Comparison of ENCODE assay signal across 12 cellular contexts in the genomic region with DNA sequence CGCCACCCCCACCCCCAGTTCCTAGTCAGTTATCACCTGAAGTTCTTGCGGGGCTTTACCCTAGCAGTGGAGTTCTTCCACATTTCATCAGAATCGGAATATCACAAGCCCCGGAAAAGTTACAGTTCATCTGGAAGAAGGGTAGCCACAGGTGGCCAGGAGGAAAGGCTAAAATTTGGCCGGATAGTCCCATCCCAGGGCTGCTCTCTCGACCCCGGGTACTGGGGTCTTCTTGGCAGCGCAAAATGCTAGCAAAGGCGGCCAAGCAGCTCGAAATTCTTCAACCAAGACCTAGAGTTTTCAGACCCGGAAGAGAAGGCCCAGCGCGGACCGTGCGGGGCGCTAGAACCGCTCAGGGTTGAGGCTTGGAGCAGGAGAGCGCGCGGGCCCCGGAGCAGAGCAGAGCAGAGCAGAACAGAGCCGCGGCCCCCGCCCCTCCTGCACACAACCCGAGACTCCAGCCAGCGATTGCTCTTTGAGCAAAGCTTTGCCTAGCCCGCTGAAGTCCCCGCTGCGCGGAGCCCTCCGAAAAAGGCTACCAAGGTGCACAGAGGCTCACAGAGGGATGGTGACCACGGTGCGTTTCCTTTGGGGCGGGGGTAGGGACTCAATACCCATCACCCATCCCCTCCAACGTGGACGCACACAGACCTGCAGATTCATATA. TPM values are rescaled to one million over a fixed set of nuclear protein-coding genes. Genes with fewer than 3 reads are reported as not detected.
A peak's percentile ranks its signal among the peaks of the same experiment; 100 is the strongest.
DNase-seq lines count a peak whose midpoint lies in the region; TF ChIP-seq lines count a peak whose summit lies in the region.
"Had no signal": no experiment of that assay in that cellular context is flagged by ENCODE, and none has a peak within 500 bp of the region (broad histone marks: within the 10 kb centered on the region; RNA-seq: fewer than 3 reads in every experiment).

No MANE protein-coding gene starts in this region.

- H3K27ac Mint-ChIP-seq in CD8-positive, alpha-beta memory T cell, result no peak overlapping the region

- peaks cover 46 to 83% of the 10 kb centered on the region in 2 donors for H3K27me3 Mint-ChIP-seq in CD8-positive, alpha-beta memory T cell

- no peaks in the 10 kb centered on the region for H3K4me1 Mint-ChIP-seq in CD8-positive, alpha-beta memory T cell

- POLR2A ChIA-PET in CD8-positive, alpha-beta memory T cell (lab: Charles Lee), result no interaction called here
- POLR2A ChIA-PET in HEK293T (lab: Yijun Ruan, JAX), result no interaction called here

- H3K9ac ChIP-seq in iPS-20b (ENCODE audit: low read depth, low read length), result no peak overlapping the region

- TF ChIP-seq CTCF in GM13977 (IDR thresholded peaks at IDR 0.05; ENCODE audit: extremely low read depth, insufficient read depth, missing control alignments) (no peak), astrocyte of the spinal cord (IDR thresholded peaks at IDR 0.05; ENCODE audit: low read depth, low read length) (peak; percentile 6)

- peaks cover 9% of the 10 kb centered on the region; the same call in 1 of the 2 replicates for H3K4me1 ChIP-seq in iPS-20b (ENCODE audit: insufficient read depth, low read length)
- no peaks in the 10 kb centered on the region for H3K4me1 ChIP-seq in CD8-positive, alpha-beta memory T cell (ENCODE audit: insufficient read depth, low read length)

- H3K36me3 Mint-ChIP-seq in CD8-positive, alpha-beta memory T cell, result no peaks in the 10 kb centered on the region

- peaks cover 11% of the 10 kb centered on the region; the same call in 1 of the 2 replicates for H3K9me3 ChIP-seq in iPS-20b (ENCODE audit: insufficient read depth, low read depth, low read length)
- no peaks in the 10 kb centered on the region for H3K9me3 ChIP-seq in CD8-positive, alpha-beta memory T cell (ENCODE audit: low read length)

- H3K27ac ChIP-seq in iPS-20b (ENCODE audit: low read length), result no peak overlapping the region
- H3K27ac ChIP-seq in CD8-positive, alpha-beta memory T cell (ENCODE audit: low read depth, low read length), result no peak overlapping the region

- H3K4me3 ChIP-seq in astrocyte of the spinal cord (ENCODE audit: low read depth, low read length), result peak overlapping the region; percentile 12
- peak overlapping the region; percentile 54; the same call in 1 of the 2 replicates for H3K4me3 ChIP-seq in iPS-20b (ENCODE audit: low read length)
- H3K4me3 ChIP-seq in CD8-positive, alpha-beta memory T cell (ENCODE audit: low read length), result no peak overlapping the region
- H3K4me3 ChIP-seq: lung had no signal

- no peak overlapping the region for H3K4me3 Mint-ChIP-seq in CD8-positive, alpha-beta memory T cell

- no peaks in the 10 kb centered on the region for H3K36me3 ChIP-seq in iPS-20b (ENCODE audit: insufficient read depth, low read depth, low read length)
- H3K36me3 ChIP-seq in CD8-positive, alpha-beta memory T cell (ENCODE audit: insufficient read depth, low read length), result no peaks in the 10 kb centered on the region

- DNase-seq in GM13977 (ENCODE audit: low spot score) (peak; percentile 17), astrocyte of the spinal cord (ENCODE audit: low read depth, low spot score) (no peak), retina (peak; percentile 77), COLO829 (ENCODE audit: low spot score) (no peak), HEK293T (ENCODE audit: extremely low spot score) (no peak), NCI-H1436 (lab: John Stamatoyannopoulos, UW) (no peak)
- DNase-seq in CD8-positive, alpha-beta memory T cell, result no peak
- DNase-seq: effector CD4-positive, alpha-beta T cell; NCI-H2227 treated with DMSO at 0.1 percent for 48 hours; stimulated activated CD4-positive, alpha-beta T cell treated with anti-CD3 and anti-CD28 coated beads, Interleukin-4, amount 100 ng/mL, for 4 hours had no signal

- peaks cover 100% of the 10 kb centered on the region for H3K27me3 ChIP-seq in iPS-20b (ENCODE audit: insufficient read depth, low read length)
- peaks cover 12% of the 10 kb centered on the region for H3K27me3 ChIP-seq in CD8-positive, alpha-beta memory T cell (ENCODE audit: insufficient read depth, low read length, poor library complexity, severe bottlenecking)

- CTCF ChIA-PET in CD8-positive, alpha-beta memory T cell (lab: Charles Lee), result no interaction called here
- CTCF ChIA-PET in HEK293T (lab: Yijun Ruan, JAX), result interaction anchor here (0.6 kb wide), 1 partner anchor 867 kb away, joined by 3 read pairs; no protein-coding TSS in a partner anchor

- peaks cover 0 to 11% (median 6%) of the 10 kb centered on the region in 5 donors for H3K9me3 Mint-ChIP-seq in CD8-positive, alpha-beta memory T cell

- in situ Hi-C loops in GM13977 (cut with MboI; ENCODE audit: low pct_unique_long_range_greater_than_20kb, low sequenced_read_pairs, unreplicated experiment), result no loop called here
- in situ Hi-C loops in astrocyte of the spinal cord (cut with HindIII; ENCODE audit: low sequenced_read_pairs), result no loop called here

TF ChIP-seq in HEK293T, 16 proteins besides CTCF, POLR2A, EP300 and RAD21:
- TF ChIP-seq CTBP1 (IDR thresholded peaks at IDR 0.05; ENCODE audit: borderline replicate concordance) (no peak), FOXM1 (IDR thresholded peaks at IDR 0.05; ENCODE audit: borderline replicate concordance) (no peak), BHLHE40 (IDR thresholded peaks at IDR 0.05; ENCODE audit: borderline replicate concordance) (no peak), ARNT (IDR thresholded peaks at IDR 0.05) (no peak), LEF1 (IDR thresholded peaks at IDR 0.05; ENCODE audit: borderline replicate concordance) (no peak), SP1 (IDR thresholded peaks at IDR 0.05) (no peak), SUZ12 (IDR thresholded peaks at IDR 0.05) (no peak), ZNF384 (IDR thresholded peaks at IDR 0.05) (no peak), ELF4 (IDR thresholded peaks at IDR 0.05) (no peak), L3MBTL2 (conservative IDR thresholded peaks at IDR 0.05) (no peak), FOXK2 (IDR thresholded peaks at IDR 0.05) (no peak)
- TF ChIP-seq, protein P1, sequence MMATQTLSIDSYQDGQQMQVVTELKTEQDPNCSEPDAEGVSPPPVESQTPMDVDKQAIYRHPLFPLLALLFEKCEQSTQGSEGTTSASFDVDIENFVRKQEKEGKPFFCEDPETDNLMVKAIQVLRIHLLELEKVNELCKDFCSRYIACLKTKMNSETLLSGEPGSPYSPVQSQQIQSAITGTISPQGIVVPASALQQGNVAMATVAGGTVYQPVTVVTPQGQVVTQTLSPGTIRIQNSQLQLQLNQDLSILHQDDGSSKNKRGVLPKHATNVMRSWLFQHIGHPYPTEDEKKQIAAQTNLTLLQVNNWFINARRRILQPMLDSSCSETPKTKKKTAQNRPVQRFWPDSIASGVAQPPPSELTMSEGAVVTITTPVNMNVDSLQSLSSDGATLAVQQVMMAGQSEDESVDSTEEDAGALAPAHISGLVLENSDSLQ (IDR thresholded peaks at IDR 0.05), result no peak

RNA-seq across cellular contexts. Expression of a gene that starts 8.1 kb away (rescaled TPM):
- total RNA-seq in CD8-positive, alpha-beta memory T cell, result not detected
- polyA plus RNA-seq in CD8-positive, alpha-beta memory T cell, result not detected

Comparison
In these comparisons a context has a peak if more than half of its experiments do, and no peak if none do; other contexts are left out.
1. DNase-seq: peak in GM13977 (single experiment) and retina (single experiment); none in astrocyte of the spinal cord (single experiment), CD8-positive, alpha-beta memory T cell (0 of 5), COLO829 (single experiment), HEK293T (single experiment) and NCI-H1436 (single experiment).